In the genomic region with DNA sequence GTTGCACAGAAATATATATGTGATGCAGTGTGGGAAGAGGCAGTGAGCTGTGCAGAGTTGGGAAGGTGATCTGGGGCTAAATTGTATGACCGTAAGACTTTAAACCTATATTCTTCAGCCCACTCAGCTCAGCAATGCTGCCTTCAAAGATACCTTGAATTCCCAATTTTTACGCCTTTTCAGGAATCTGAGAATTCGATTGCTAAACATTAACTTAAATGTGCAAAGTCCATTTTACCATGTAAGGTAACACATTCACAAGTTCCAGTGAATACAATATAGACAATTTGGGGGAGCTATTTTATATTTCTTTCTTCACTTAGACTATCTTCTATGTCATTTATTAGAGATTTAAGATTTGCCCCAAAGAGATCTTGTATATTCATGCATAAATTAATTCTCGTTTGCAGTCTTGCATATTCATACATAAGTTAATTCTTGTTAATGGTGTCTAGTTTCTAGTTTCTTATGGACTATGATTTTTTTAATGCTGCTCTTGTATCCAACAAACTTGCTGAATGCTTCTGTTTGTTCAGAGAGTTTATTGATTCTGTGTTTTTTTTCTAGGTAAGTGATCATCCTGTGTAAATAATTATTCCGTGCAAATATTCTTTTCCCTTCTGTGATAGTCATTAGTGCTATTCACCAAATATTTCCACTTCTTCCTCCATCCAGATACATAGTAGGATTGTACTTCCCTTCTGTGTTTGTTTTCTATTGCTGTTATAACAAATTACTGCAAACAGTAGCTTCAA, we compare ENCODE assay signal across 19 cellular contexts. TPM values are rescaled to one million over a fixed set of nuclear protein-coding genes. Genes with fewer than 3 reads are reported as not detected.
A peak's percentile ranks its signal among the peaks of the same experiment; 100 is the strongest.
DNase-seq lines count a peak whose midpoint lies in the region; ATAC-seq, FAIRE-seq and TF ChIP-seq lines count a peak whose summit lies in the region.
"Had no signal": no experiment of that assay in that cellular context is flagged by ENCODE, and none has a peak within 500 bp of the region (broad histone marks: within the 10 kb centered on the region; RNA-seq: fewer than 3 reads in every experiment).

No MANE protein-coding gene starts in this region.

- H3K4me1 ChIP-seq in HepG2 (ENCODE audit: insufficient read depth, low read length) (peaks cover 16% of the 10 kb centered on the region), smooth muscle cell (ENCODE audit: low read depth) (peaks cover 14% of the 10 kb centered on the region)
- H3K4me1 ChIP-seq in effector memory CD4-positive, alpha-beta T cell (ENCODE audit: control insufficient read depth, insufficient read depth, low read length, poor library complexity, severe bottlenecking): no peaks in the 10 kb centered on the region
- H3K4me1 ChIP-seq: A549 had no signal

- TF ChIP-seq EP300 in HepG2 (IDR thresholded peaks at IDR 0.05; ENCODE audit: low read depth in 2 of 2, low read length in 2 of 2) (no peak), HepG2 (CRISPR knock-in tag; IDR thresholded peaks at IDR 0.05; ENCODE audit: borderline replicate concordance) (no peak)

- FAIRE-seq in HepG2 (lab: Jason Lieb, UNC) (peak; percentile 51), HTR-8/SVneo (lab: Jason Lieb, UNC) (no peak)
- FAIRE-seq: A549, D721Med had no signal

- no TSS peak for BruUV-seq in HepG2 (replicated peaks; lab: Mats Ljungman, UMichigan)

- H3K4me2 ChIP-seq in HepG2 (ENCODE audit: low read depth, low read length): peak overlapping the region; percentile 14; the same call in 1 of the 2 replicates
- no peak overlapping the region for H3K4me2 ChIP-seq in smooth muscle cell
- H3K4me2 ChIP-seq: A549, GM23338 had no signal

- no peaks in the 10 kb centered on the region for H4K20me1 ChIP-seq in HepG2 (ENCODE audit: insufficient read depth, low read length)
- H4K20me1 ChIP-seq in smooth muscle cell (ENCODE audit: low read depth): no peaks in the 10 kb centered on the region

- H3K9ac ChIP-seq in HepG2 (ENCODE audit: insufficient read depth, low read depth, low read length) (no peak overlapping the region), smooth muscle cell (ENCODE audit: low read depth) (no peak overlapping the region)

- no peaks in the 10 kb centered on the region for H3K36me3 ChIP-seq in HepG2 (replicated peaks in 1 of 2; ENCODE audit: control insufficient read depth in 1 of 2, insufficient read depth in 2 of 2, low read length in 2 of 2)
- no peaks in the 10 kb centered on the region for H3K36me3 ChIP-seq in effector memory CD4-positive, alpha-beta T cell (ENCODE audit: control insufficient read depth, insufficient read depth, low read length)
- no peaks in the 10 kb centered on the region for H3K36me3 ChIP-seq in smooth muscle cell (ENCODE audit: low read depth)

- H3K4me3 ChIP-seq in HepG2 (replicated peaks in 1 of 3; ENCODE audit: insufficient read depth in 1 of 3, low read depth in 2 of 3, low read length in 3 of 3): no peak overlapping the region
- H3K4me3 ChIP-seq in effector memory CD4-positive, alpha-beta T cell (ENCODE audit: insufficient read depth, low read depth, low read length, poor library complexity, severe bottlenecking): no peak overlapping the region
- no peak overlapping the region for H3K4me3 ChIP-seq in smooth muscle cell
- H3K4me3 ChIP-seq: A549, GM23338 had no signal

- ATAC-seq in HepG2 (peak; percentile 77), GM19324 (IDR thresholded peaks at IDR 0.05; ENCODE audit: low FRiP score, unreplicated experiment) (no peak)
- ATAC-seq: A549; CD8-positive, alpha-beta T cell; GM23338 had no signal

- H3F3A ChIP-seq in smooth muscle cell (ENCODE audit: low read depth): no peaks in the 10 kb centered on the region

- H3K27me3 ChIP-seq in HepG2 (ENCODE audit: control insufficient read depth in 1 of 2, insufficient read depth in 2 of 2, low read length in 2 of 2) (no peaks in the 10 kb centered on the region), smooth muscle cell (ENCODE audit: low read depth) (no peaks in the 10 kb centered on the region)
- no peaks in the 10 kb centered on the region for H3K27me3 ChIP-seq in effector memory CD4-positive, alpha-beta T cell (replicated peaks; ENCODE audit: control insufficient read depth, insufficient read depth, low read length, poor library complexity, severe bottlenecking)

- 3% methylated on average over 5 of the region's 5 CpGs for WGBS in HepG2 (ENCODE audit: low lambda C conversion rate)
- 91% methylated on average over 5 of the region's 5 CpGs for WGBS in smooth muscle cell (ENCODE audit: low lambda C conversion rate)

- intact Hi-C loops in HepG2 (cut with micrococcal nuclease; ENCODE audit: unreplicated experiment): no loop called here

- CTCF ChIA-PET in HepG2 (lab: Yijun Ruan, JAX; ENCODE audit: low intra/inter-chr PET ratio, low total read pairs): no interaction called here

- TF ChIP-seq CTCF in VCaP (conservative IDR thresholded peaks at IDR 0.05): no peak
- TF ChIP-seq CTCF in HepG2 (CRISPR knock-in tag; IDR thresholded peaks at IDR 0.05): no peak
- TF ChIP-seq CTCF in smooth muscle cell (IDR thresholded peaks at IDR 0.05; ENCODE audit: borderline replicate concordance, insufficient read depth, poor library complexity, severe bottlenecking): no peak

- TF ChIP-seq POLR2A in HepG2 (IDR thresholded peaks at IDR 0.05; ENCODE audit: insufficient read depth in 1 of 2, low read depth in 2 of 2, low read length in 2 of 2): no peak

- in situ Hi-C loops in HepG2 (cut with HindIII; ENCODE audit: extremely low pct_ligation_motif_present, low pct_unique_long_range_greater_than_20kb): no loop called here

- no peak for TF ChIP-seq RAD21 in HepG2 (CRISPR knock-in tag; IDR thresholded peaks at IDR 0.05)

- DNase-seq in DMS53 (lab: John Stamatoyannopoulos, UW) (peak; percentile 70), NCI-H146 (lab: John Stamatoyannopoulos, UW) (peak; percentile 72), HepG2 (ENCODE audit: low spot score) (peak; percentile 43), HTR-8/SVneo (ENCODE audit: insufficient read length, low spot score) (no peak), smooth muscle cell (lab: John Stamatoyannopoulos, UW; ENCODE audit: unreplicated experiment) (no peak)
- no peak for DNase-seq in effector memory CD4-positive, alpha-beta T cell
- DNase-seq: CD8-positive, alpha-beta T cell; COR-L47; H7 had no signal

- H2AFZ ChIP-seq in HepG2 (ENCODE audit: low read length) (no peak overlapping the region), smooth muscle cell (ENCODE audit: low read depth) (no peak overlapping the region)
- H2AFZ ChIP-seq: GM23338 had no signal

- no peaks in the 10 kb centered on the region for H3K79me2 ChIP-seq in HepG2 (ENCODE audit: insufficient read depth, low read length)
- H3K79me2 ChIP-seq in smooth muscle cell (ENCODE audit: low read depth): no peaks in the 10 kb centered on the region

- POLR2A ChIA-PET in HepG2 (lab: Yijun Ruan, JAX): no interaction called here

- H3K27ac ChIP-seq in VCaP (peak overlapping the region; percentile 67), HepG2 (ENCODE audit: extremely low read length, insufficient read depth, low read length) (no peak overlapping the region), smooth muscle cell (ENCODE audit: low read depth) (no peak overlapping the region)
- no peak overlapping the region for H3K27ac ChIP-seq in effector memory CD4-positive, alpha-beta T cell (ENCODE audit: insufficient read depth, low read length, poor library complexity, severe bottlenecking)
- H3K27ac ChIP-seq: A549 had no signal

- H3K9me3 ChIP-seq in HepG2 (ENCODE audit: low read length) (peaks cover 4% of the 10 kb centered on the region; the same call in 1 of the 2 replicates), smooth muscle cell (replicated peaks; ENCODE audit: low read depth) (no peaks in the 10 kb centered on the region)
- no peaks in the 10 kb centered on the region for H3K9me3 ChIP-seq in effector memory CD4-positive, alpha-beta T cell (ENCODE audit: control insufficient read depth, low read length)
- H3K9me3 ChIP-seq: A549 had no signal

TF ChIP-seq in HepG2, 621 proteins besides CTCF, POLR2A, EP300 and RAD21 (continues in another document):
- TF ChIP-seq AHR (CRISPR knock-in tag; IDR thresholded peaks at IDR 0.05): no peak

RNA-seq across cellular contexts. Expression of gene SHISAL2B, which starts 35.9 kb away (rescaled TPM):
- total RNA-seq in HepG2 (2016; rRNA removed; fragmentation: Illumina TruSeq; extraction: Trizol) (not detected in 2 replicates), smooth muscle cell (not detected in 2 replicates)
- not detected in 2 replicates for total RNA-seq in HepG2 (2016; cell fraction: cytosol; rRNA removed; fragmentation: Illumina TruSeq; extraction: Trizol; ENCODE audit: low read depth)
- total RNA-seq in HepG2 (2016; cell fraction: insoluble cytoplasmic fraction; rRNA removed; fragmentation: Illumina TruSeq; extraction: Trizol): not detected in 2 replicates
- total RNA-seq in HepG2 (2016; cell fraction: membrane; rRNA removed; fragmentation: Illumina TruSeq; extraction: Trizol): not detected in 2 replicates
- not detected in 2 replicates for total RNA-seq in HepG2 (2016; cell fraction: nucleus; rRNA removed; fragmentation: Illumina TruSeq; extraction: Trizol)
- polyA plus RNA-seq in HepG2 (2011; rRNA removed) (not detected in 2 replicates), smooth muscle cell (not detected in 2 replicates)
- polyA plus RNA-seq in HepG2 (2011; cell fraction: cytosol; rRNA removed): not detected in 2 replicates
- not detected in 2 replicates for polyA plus RNA-seq in HepG2 (2011; cell fraction: nucleus; rRNA removed)
- polyA plus RNA-seq in HepG2 (2012): not detected in 2 replicates
- not detected in 2 replicates for polyA plus RNA-seq in HepG2 (2016; cell fraction: cytosol; fragmentation: Illumina TruSeq; extraction: Trizol; ENCODE audit: low read depth)
- not detected in 2 replicates for polyA plus RNA-seq in HepG2 (2016; cell fraction: insoluble cytoplasmic fraction; fragmentation: Illumina TruSeq; extraction: Trizol; ENCODE audit: low read depth)
- polyA plus RNA-seq in HepG2 (2016; cell fraction: membrane; fragmentation: Illumina TruSeq; extraction: Trizol; ENCODE audit: low read depth): not detected in 2 replicates
- polyA plus RNA-seq in HepG2 (2016; cell fraction: nucleus; fragmentation: Illumina TruSeq; extraction: Trizol; ENCODE audit: insufficient read depth, low read depth): not detected in 2 replicates
- polyA minus RNA-seq in HepG2 (2011; rRNA and poly(A)+ RNA removed; ENCODE audit: low replicate concordance): not detected in 2 replicates
- not detected in 2 replicates for polyA minus RNA-seq in HepG2 (2011; cell fraction: cytosol; rRNA and poly(A)+ RNA removed)
- not detected in 2 replicates for polyA minus RNA-seq in HepG2 (2011; cell fraction: nucleus; rRNA and poly(A)+ RNA removed)
- total RNA-seq: CD8-positive, alpha-beta T cell; Daoy had no signal
- polyA plus RNA-seq: A549, AG04450, BJ, CD14-positive monocyte, IgD-negative memory B cell had no signal

Comparison
In these comparisons a context has a peak if more than half of its experiments do, and no peak if none do; other contexts are left out.
1. DNase-seq: peak in DMS53 (single experiment), NCI-H146 (single experiment) and HepG2 (single experiment); none in effector memory CD4-positive, alpha-beta T cell (0 of 3), HTR-8/SVneo (single experiment) and smooth muscle cell (single experiment).